Comparison of ENCODE assay signal across 19 cellular contexts in the genomic region with DNA sequence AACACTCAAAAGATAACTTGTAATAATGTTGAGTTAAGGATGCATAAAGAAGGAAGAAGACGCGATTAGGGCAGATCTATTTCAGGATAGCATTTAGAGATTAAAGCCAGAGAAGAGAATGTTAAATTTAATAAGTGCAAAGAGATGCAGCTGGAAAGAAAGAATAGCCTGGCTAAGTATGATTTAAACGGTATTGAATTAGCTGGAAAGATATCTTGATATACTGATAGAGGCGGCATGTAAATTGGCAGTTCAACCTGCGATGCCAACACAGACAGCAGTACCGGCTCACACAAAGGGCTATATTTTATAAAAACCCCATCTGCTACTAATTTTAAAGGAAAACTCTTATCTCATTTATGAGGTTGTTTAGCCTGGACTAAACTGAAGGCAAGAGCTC.
DNase-seq lines count a peak whose midpoint lies in the region; ATAC-seq and TF ChIP-seq lines count a peak whose summit lies in the region.
"Had no signal": no experiment of that assay in that cellular context is flagged by ENCODE, and none has a peak within 500 bp of the region (broad histone marks: within the 10 kb centered on the region; RNA-seq: fewer than 3 reads in every experiment).

No MANE protein-coding gene starts in this region.

- no peak overlapping the region for H4K8ac ChIP-seq in mesenchymal stem cell (ENCODE audit: low read length)

- H3K27ac Mint-ChIP-seq in T-helper 17 cell, result no peak overlapping the region
- H3K27ac Mint-ChIP-seq: activated T-cell treated with anti-CD3 and anti-CD28 coated beads, Interleukin-2, amount 50 U/mL, for 24 hours; CD4-positive, alpha-beta T cell; T-cell had no signal

- no peak overlapping the region for H3K4ac ChIP-seq in mesenchymal stem cell (ENCODE audit: low read depth in 1 of 2, low read length in 2 of 2)

- H3F3A ChIP-seq in Loucy (ENCODE audit: low read depth), result no peaks in the 10 kb centered on the region

- H3K9ac ChIP-seq in Loucy (ENCODE audit: low read depth, low read length, poor library complexity, severe bottlenecking), result peak overlapping the region; percentile 49
- H3K9ac ChIP-seq in mesenchymal stem cell (ENCODE audit: low read length), result peak overlapping the region; percentile 64

- H4K91ac ChIP-seq in mesenchymal stem cell (ENCODE audit: low read length), result no peak overlapping the region

- H2AFZ ChIP-seq in Loucy (ENCODE audit: low read length) (peak overlapping the region; percentile 87), mesenchymal stem cell (ENCODE audit: low read depth, low read length) (no peak overlapping the region)

- H2AK5ac ChIP-seq in mesenchymal stem cell (ENCODE audit: low read length, severe bottlenecking), result peak overlapping the region; percentile 62

- H3K4me1 Mint-ChIP-seq in T-helper 17 cell, result peaks cover 10% of the 10 kb centered on the region

- ATAC-seq in T-helper 17 cell (no peak), HG03045 (IDR thresholded peaks at IDR 0.05; ENCODE audit: unreplicated experiment) (no peak), GM21619 (IDR thresholded peaks at IDR 0.05; ENCODE audit: unreplicated experiment) (no peak)
- ATAC-seq: T-cell had no signal

- H3K36me3 ChIP-seq in Loucy (ENCODE audit: insufficient read depth, low read length) (no peaks in the 10 kb centered on the region), mesenchymal stem cell (ENCODE audit: control insufficient read depth in 1 of 2, insufficient read depth in 2 of 2, low read depth in 1 of 2, low read length in 2 of 2) (no peaks in the 10 kb centered on the region), uterus (no peaks in the 10 kb centered on the region)
- H3K36me3 ChIP-seq: lower lobe of right lung, suprapubic skin had no signal

- H3K27me3 ChIP-seq in Loucy (ENCODE audit: insufficient read depth, low read length, poor library complexity, severe bottlenecking) (no peaks in the 10 kb centered on the region), mesenchymal stem cell (ENCODE audit: control insufficient read depth in 1 of 2, insufficient read depth in 1 of 2, low read length in 2 of 2) (no peaks in the 10 kb centered on the region), uterus (no peaks in the 10 kb centered on the region)
- H3K27me3 ChIP-seq: suprapubic skin had no signal

- H3K79me1 ChIP-seq in mesenchymal stem cell (replicated peaks; ENCODE audit: low read length, poor library complexity, severe bottlenecking), result no peaks in the 10 kb centered on the region

- TF ChIP-seq POLR2A in uterus (IDR thresholded peaks at IDR 0.05), result no peak

- H3K4me2 ChIP-seq in Loucy (ENCODE audit: low read depth, low read length, poor library complexity, severe bottlenecking) (peak overlapping the region; percentile 86), mesenchymal stem cell (ENCODE audit: low read length, poor library complexity, severe bottlenecking) (no peak overlapping the region)

- H3K27ac ChIP-seq in mesenchymal stem cell (ENCODE audit: low read length, poor library complexity, severe bottlenecking) (no peak overlapping the region), uterus (peak overlapping the region; percentile 39 to 65)
- H3K27ac ChIP-seq: HL-60, psoas muscle, suprapubic skin had no signal

- peaks cover 1% of the 10 kb centered on the region for H3K27me3 Mint-ChIP-seq in T-helper 17 cell
- H3K27me3 Mint-ChIP-seq: CD4-positive, alpha-beta T cell had no signal

- H3K9me3 ChIP-seq in Loucy (ENCODE audit: insufficient read depth, low read depth, low read length) (no peaks in the 10 kb centered on the region), T-helper 17 cell (ENCODE audit: control insufficient read depth, low read length, poor library complexity, severe bottlenecking) (no peaks in the 10 kb centered on the region), mesenchymal stem cell (ENCODE audit: control insufficient read depth, low read length) (no peaks in the 10 kb centered on the region), uterus (no peaks in the 10 kb centered on the region)
- H3K9me3 ChIP-seq: lower lobe of right lung, psoas muscle, suprapubic skin had no signal

- 92% methylated on average over 6 of the region's 6 CpGs for WGBS in mesenchymal stem cell

- no peak for DNase-seq in T-helper 17 cell
- no peak for DNase-seq in mesenchymal stem cell
- no peak for DNase-seq in uterus
- DNase-seq in NAMALWA (ENCODE audit: low spot score), result no peak
- DNase-seq: activated CD4-positive, CD25-positive, alpha-beta regulatory T cell treated with anti-CD3 and anti-CD28 coated beads, Interleukin-2, amount 50 U/mL, for 72 hours; activated naive CD4-positive, alpha-beta T cell; activated T-cell treated with anti-CD3 and anti-CD28 coated beads, Interleukin-2, amount 50 U/mL, for 24 hours; CD4-positive, alpha-beta T cell; Kasumi-1; lower lobe of right lung; NCI-H187 treated with DMSO at 0.1 percent for 48 hours; NCI-H526 treated with DMSO at 0.1 percent for 48 hours; psoas muscle; T-cell had no signal

- no peaks in the 10 kb centered on the region for H3K9me2 ChIP-seq in Loucy (replicated peaks; ENCODE audit: low read depth, low read length)

- H2BK12ac ChIP-seq in mesenchymal stem cell (ENCODE audit: low read length in 2 of 2), result no peak overlapping the region

- no peak overlapping the region for H2BK120ac ChIP-seq in mesenchymal stem cell (ENCODE audit: low read depth, low read length)

- TF ChIP-seq CTCF in Loucy (conservative IDR thresholded peaks at IDR 0.05; ENCODE audit: low read length) (no peak), uterus (IDR thresholded peaks at IDR 0.05) (no peak)

- no peaks in the 10 kb centered on the region for H3K36me3 Mint-ChIP-seq in T-helper 17 cell (ENCODE audit: low read depth)
- H3K36me3 Mint-ChIP-seq: T-cell had no signal

- no peaks in the 10 kb centered on the region for H4K20me1 ChIP-seq in Loucy (ENCODE audit: insufficient read depth, low read length, poor library complexity, severe bottlenecking)

- intact Hi-C loops in uterus (cut with DNase I; ENCODE audit: low total_unique reads), result no loop called here

- H3K18ac ChIP-seq in mesenchymal stem cell (ENCODE audit: low read depth in 1 of 2, low read length in 2 of 2), result no peak overlapping the region

- no peak overlapping the region for H3K23ac ChIP-seq in mesenchymal stem cell (ENCODE audit: low read length in 2 of 2)

- H3K4me3 Mint-ChIP-seq in T-helper 17 cell, result peak overlapping the region; percentile 10
- H3K4me3 Mint-ChIP-seq: activated T-cell treated with anti-CD3 and anti-CD28 coated beads, Interleukin-2, amount 50 U/mL, for 24 hours had no signal

- H3K4me3 ChIP-seq in Loucy (ENCODE audit: low read length, poor library complexity, severe bottlenecking), result no peak overlapping the region
- no peak overlapping the region for H3K4me3 ChIP-seq in mesenchymal stem cell (ENCODE audit: insufficient read depth in 1 of 2, low read depth in 1 of 2, low read length in 2 of 2)
- no peak overlapping the region for H3K4me3 ChIP-seq in uterus
- H3K4me3 ChIP-seq: lower lobe of right lung, psoas muscle, suprapubic skin had no signal

- no peak overlapping the region for H3K14ac ChIP-seq in mesenchymal stem cell (ENCODE audit: low read length in 2 of 2)

- H3K79me2 ChIP-seq in Loucy (ENCODE audit: insufficient read depth, low read length), result no peaks in the 10 kb centered on the region

- no peak overlapping the region for H2BK5ac ChIP-seq in mesenchymal stem cell (ENCODE audit: low read depth, low read length, poor library complexity, severe bottlenecking)

- H2BK15ac ChIP-seq in mesenchymal stem cell (ENCODE audit: low read depth, poor library complexity, severe bottlenecking), result no peak overlapping the region

- H3K4me1 ChIP-seq in Loucy (ENCODE audit: insufficient read depth, low read length, poor library complexity, severe bottlenecking) (peaks cover 11% of the 10 kb centered on the region), mesenchymal stem cell (ENCODE audit: control insufficient read depth, insufficient read depth, low read depth, low read length) (peaks cover 3% of the 10 kb centered on the region), uterus (no peaks in the 10 kb centered on the region)
